ENCODE assay signal across 8 cellular contexts in genomic region chr12:31659087-31659942, GRCh38. TPM values are rescaled to one million over a fixed set of nuclear protein-coding genes. Genes with fewer than 3 reads are reported as not detected.
A peak's percentile ranks its signal among the peaks of the same experiment; 100 is the strongest.
DNase-seq lines count a peak whose midpoint lies in the region; ATAC-seq, FAIRE-seq and TF ChIP-seq lines count a peak whose summit lies in the region.

A gene with protein sequence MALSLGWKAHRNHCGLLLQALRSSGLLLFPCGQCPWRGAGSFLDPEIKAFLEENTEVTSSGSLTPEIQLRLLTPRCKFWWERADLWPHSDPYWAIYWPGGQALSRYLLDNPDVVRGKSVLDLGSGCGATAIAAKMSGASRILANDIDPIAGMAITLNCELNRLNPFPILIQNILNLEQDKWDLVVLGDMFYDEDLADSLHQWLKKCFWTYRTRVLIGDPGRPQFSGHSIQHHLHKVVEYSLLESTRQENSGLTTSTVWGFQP (plus strand): TSS chr12:31659688. CDS start chr12:31661954, 2,266 bp downstream.

- H3K27me3 ChIP-seq in prostate gland (replicated peaks; ENCODE audit: insufficient read depth) = no peaks in the 10 kb centered on the region

- peak within 1 kb of the TSS; percentile 49 to 67 for H3K4me3 ChIP-seq in prostate gland

- H3K36me3 ChIP-seq in prostate gland = no peaks in the 10 kb centered on the region

- TF ChIP-seq CTCF in prostate gland (IDR thresholded peaks at IDR 0.05) = peak; percentile 58 to 87 (median 73)

- ATAC-seq in HG02852 (IDR thresholded peaks at IDR 0.05; ENCODE audit: unreplicated experiment) = peak; percentile 99
- ATAC-seq in left ventricle myocardium superior = peak; percentile 96

- DNase-seq in GM12892 (ENCODE audit: insufficient read length) (peak; percentile 77), NCI-H146 (lab: John Stamatoyannopoulos, UW) (peak; percentile 96), T-helper 1 cell (peak; percentile 84 to 98 (median 89)), left ventricle myocardium superior (peak; percentile 89), prostate gland (ENCODE audit: low spot score) (peak; percentile 89), urothelium cell line (ENCODE audit: low spot score) (peak; percentile 89)

- intact Hi-C loops in left ventricle myocardium superior (cut with micrococcal nuclease) = loop anchor here (10.0 kb wide), 1 partner anchor 645 kb away; no protein-coding TSS in a partner anchor
- intact Hi-C loops in prostate gland (cut with DNase I) = loop anchor here (2.0 to 10.0 kb wide), 4 partner anchors 68 to 1015 kb away; partner anchors contain the start of genes AMN1, DNM1L and RESF1

- TF ChIP-seq POLR2A in GM12892 (IDR thresholded peaks at IDR 0.05; ENCODE audit: low read depth, low read length) = peak; percentile 61; the same call in 1 of the 2 replicates
- peak; percentile 47 for TF ChIP-seq POLR2A in prostate gland (IDR thresholded peaks at IDR 0.05)

- WGBS in prostate gland = 2% methylated on average over 47 of the region's 47 CpGs

- peak; percentile 98 for FAIRE-seq in GM12892 (lab: Jason Lieb, UNC)
- FAIRE-seq in urothelium cell line (lab: Jason Lieb, UNC) = no peak

- H3K4me1 ChIP-seq in prostate gland (replicated peaks) = no peaks in the 10 kb centered on the region

- H3K27ac ChIP-seq in angular gyrus (ENCODE audit: low read depth, low read length) (peak within 1 kb of the TSS; percentile 98), prostate gland (peak within 1 kb of the TSS; percentile 95 to 96)

- no peaks in the 10 kb centered on the region for H3K9me3 ChIP-seq in prostate gland

RNA-seq across cellular contexts. Expression of the gene that starts here (rescaled TPM):
- 0.83 TPM for polyA plus RNA-seq in GM12892 (2012; ENCODE audit: missing spikeins)
- total RNA-seq in left ventricle myocardium superior (7.9 TPM), prostate gland (1 to 10 TPM; 3.6 to 7.0 TPM)

Comparison
In these comparisons a context has a peak if more than half of its experiments do, and no peak if none do; other contexts are left out.
1. Peak in every context shown above with its lines: DNase-seq, ATAC-seq, H3K4me3 ChIP-seq and H3K27ac ChIP-seq.